In the genomic region with DNA sequence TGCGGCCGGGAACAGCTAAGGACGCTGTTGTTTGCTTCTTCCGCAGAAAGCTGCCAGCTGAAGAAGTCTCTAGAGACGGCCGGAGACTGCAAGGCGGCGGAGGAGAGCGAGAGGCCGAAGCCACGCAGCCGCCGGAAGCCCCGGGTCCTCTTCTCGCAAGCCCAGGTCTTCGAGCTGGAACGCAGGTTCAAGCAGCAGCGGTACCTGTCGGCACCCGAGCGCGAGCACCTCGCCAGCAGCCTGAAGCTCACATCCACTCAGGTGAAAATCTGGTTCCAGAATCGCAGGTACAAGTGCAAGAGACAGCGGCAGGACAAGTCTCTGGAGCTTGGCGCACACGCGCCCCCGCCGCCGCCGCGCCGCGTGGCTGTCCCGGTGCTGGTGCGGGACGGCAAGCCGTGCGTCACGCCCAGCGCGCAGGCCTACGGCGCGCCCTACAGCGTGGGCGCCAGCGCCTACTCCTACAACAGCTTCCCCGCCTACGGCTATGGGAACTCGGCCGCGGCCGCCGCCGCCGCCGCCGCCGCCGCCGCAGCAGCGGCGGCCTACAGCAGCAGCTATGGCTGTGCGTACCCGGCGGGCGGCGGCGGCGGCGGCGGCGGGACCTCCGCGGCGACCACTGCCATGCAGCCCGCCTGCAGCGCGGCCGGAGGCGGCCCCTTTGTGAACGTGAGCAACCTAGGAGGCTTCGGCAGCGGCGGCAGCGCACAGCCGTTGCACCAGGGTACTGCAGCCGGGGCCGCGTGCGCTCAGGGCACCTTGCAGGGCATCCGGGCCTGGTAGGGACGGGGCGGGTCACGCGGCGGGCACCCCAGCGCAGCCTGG, we compare ENCODE assay signal across 9 cellular contexts. TPM values are rescaled to one million over a fixed set of nuclear protein-coding genes. Genes with fewer than 3 reads are reported as not detected.
DNase-seq lines count a peak whose midpoint lies in the region; ATAC-seq, FAIRE-seq and TF ChIP-seq lines count a peak whose summit lies in the region.
"Had no signal": no experiment of that assay in that cellular context is flagged by ENCODE, and none has a peak within 500 bp of the region (broad histone marks: within the 10 kb centered on the region; RNA-seq: fewer than 3 reads in every experiment).

No MANE protein-coding gene starts in this region.

- H3K4me2 ChIP-seq in H9 (ENCODE audit: insufficient read depth, insufficient read length, low read length) (no peak overlapping the region), astrocyte (ENCODE audit: low read length) (peak overlapping the region; percentile 57)

- H3K27me3 Mint-ChIP-seq in H9 (ENCODE audit: low read depth), result peaks cover 98% of the 10 kb centered on the region
- H3K27me3 Mint-ChIP-seq in astrocyte (ENCODE audit: low read depth, unreplicated experiment), result peaks cover 85% of the 10 kb centered on the region

- H3K9ac ChIP-seq in H9 (ENCODE audit: extremely low read depth, insufficient read length, low read length), result no peak overlapping the region
- H3K9ac ChIP-seq in astrocyte (ENCODE audit: low read length), result no peak overlapping the region

- H3K14ac ChIP-seq in H9 (ENCODE audit: insufficient read depth, low read length), result no peak overlapping the region

- H2BK15ac ChIP-seq in H9 (ENCODE audit: low read depth, low read length), result no peak overlapping the region

- H3K9me3 Mint-ChIP-seq in H9 (peaks cover 0 to 11% of the 10 kb centered on the region in 2 experiments; a peak in 4 of 5 replicates), astrocyte (ENCODE audit: unreplicated experiment) (peaks cover 35% of the 10 kb centered on the region)

- H4K91ac ChIP-seq in H9 (ENCODE audit: insufficient read length, low read depth, low read length), result no peak overlapping the region

- no peak for FAIRE-seq in astrocyte (lab: Jason Lieb, UNC)

- no peak overlapping the region for H2BK20ac ChIP-seq in H9 (ENCODE audit: low read depth, low read length, poor library complexity, severe bottlenecking)

- no peaks in the 10 kb centered on the region for H3K79me1 ChIP-seq in H9 (ENCODE audit: insufficient read depth, low read depth, low read length, poor library complexity, severe bottlenecking)

- H3K23ac ChIP-seq in H9 (ENCODE audit: insufficient read length, low read depth, low read length), result no peak overlapping the region

- H3K27ac ChIP-seq in 22Rv1, result peak overlapping the region; percentile 50
- no peak overlapping the region for H3K27ac ChIP-seq in H9 (ENCODE audit: insufficient read length, low read depth, low read length)
- H3K27ac ChIP-seq in astrocyte (ENCODE audit: low read depth, low read length), result no peak overlapping the region
- H3K27ac ChIP-seq in mesodermal cell (ENCODE audit: low read depth, low read length, severe bottlenecking), result no peak overlapping the region

- H3K4ac ChIP-seq in H9 (ENCODE audit: low read depth, low read length), result no peak overlapping the region

- H4K20me1 ChIP-seq in H9 (ENCODE audit: control insufficient read depth, insufficient read depth, insufficient read length), result no peaks in the 10 kb centered on the region
- no peaks in the 10 kb centered on the region for H4K20me1 ChIP-seq in astrocyte (ENCODE audit: insufficient read depth, low read length)

- WGBS in H9 (ENCODE audit: extremely low coverage, insufficient read length, low lambda C conversion rate), result no CpG with 5 or more reads among the region's 100 CpGs
- WGBS in mesodermal cell (ENCODE audit: insufficient coverage in 2 of 2), 2 experiments, result 1% methylated on average over 62 to 99 of the region's 100 CpGs

- no peaks in the 10 kb centered on the region for H3K79me2 ChIP-seq in H9 (ENCODE audit: insufficient read depth, low read length)
- no peaks in the 10 kb centered on the region for H3K79me2 ChIP-seq in astrocyte (ENCODE audit: insufficient read depth, low read length)

- no peak overlapping the region for H3K18ac ChIP-seq in H9 (ENCODE audit: insufficient read length, low read depth, low read length)

- no peak overlapping the region for H2BK120ac ChIP-seq in H9 (ENCODE audit: low read depth, low read length, poor library complexity, severe bottlenecking)

- H2BK12ac ChIP-seq in H9 (ENCODE audit: insufficient read length, low read depth, low read length), result no peak overlapping the region

- H3K36me3 ChIP-seq in astrocyte (ENCODE audit: insufficient read depth, low read length) (no peaks in the 10 kb centered on the region), mesodermal cell (ENCODE audit: control insufficient read depth, insufficient read depth, low read length) (no peaks in the 10 kb centered on the region)

- no peak overlapping the region for H2BK5ac ChIP-seq in H9 (ENCODE audit: insufficient read length, low read length)

- H3K4me3 ChIP-seq in astrocyte (ENCODE audit: insufficient read depth, low read depth, low read length), result no peak overlapping the region
- H3K4me3 ChIP-seq in mesodermal cell (ENCODE audit: extremely low read depth, insufficient read depth, low read length, poor library complexity, severe bottlenecking), result peak overlapping the region; percentile 28

- H3K36me3 Mint-ChIP-seq in H9 (ENCODE audit: insufficient read depth in 1 of 3, low read depth in 3 of 3) (no peaks in the 10 kb centered on the region; a peak in 1 of 7 replicates), astrocyte (ENCODE audit: low read depth, unreplicated experiment) (peaks cover 12% of the 10 kb centered on the region)

- H3K56ac ChIP-seq in H9 (ENCODE audit: insufficient read length, low read depth, low read length), result no peak overlapping the region

- H2AK5ac ChIP-seq in H9 (ENCODE audit: insufficient read length, low read length), result no peak overlapping the region

- H3K23me2 ChIP-seq in H9 (ENCODE audit: insufficient read length, low read depth, low read length, poor library complexity, severe bottlenecking), result peaks cover 11% of the 10 kb centered on the region

- H3T11ph ChIP-seq in H9 (ENCODE audit: low read length), result no peak overlapping the region

- peak overlapping the region in 1 of 2 experiments; percentile 76; a peak in 2 of 5 replicates for H3K4me3 Mint-ChIP-seq in H9
- H3K4me3 Mint-ChIP-seq in astrocyte (ENCODE audit: unreplicated experiment), result no peak overlapping the region

- no peak overlapping the region for H4K5ac ChIP-seq in H9 (ENCODE audit: insufficient read length, low read depth, low read length)

- peak; percentile 15; the same call in 1 of the 2 replicates for TF ChIP-seq CTCF in 22Rv1 (IDR thresholded peaks at IDR 0.05)
- TF ChIP-seq CTCF in H9 (conservative IDR thresholded peaks at IDR 0.05), result no peak
- no peak for TF ChIP-seq CTCF in astrocyte (IDR thresholded peaks at IDR 0.05; ENCODE audit: insufficient read depth, low read depth, low read length)

- H3K4me1 ChIP-seq in H9 (ENCODE audit: insufficient read depth, low read length) (peaks cover 3% of the 10 kb centered on the region; the same call in 1 of the 2 replicates), astrocyte (ENCODE audit: insufficient read depth, low read length) (no peaks in the 10 kb centered on the region), mesodermal cell (ENCODE audit: control insufficient read depth, insufficient read depth, low read length, poor library complexity, severe bottlenecking) (peaks cover 22% of the 10 kb centered on the region)

- H3K4me1 Mint-ChIP-seq in H9, result peaks cover 30 to 61% of the 10 kb centered on the region in 2 experiments
- H3K4me1 Mint-ChIP-seq in astrocyte (ENCODE audit: low read depth, unreplicated experiment), result no peaks in the 10 kb centered on the region

- no peak overlapping the region for H4K8ac ChIP-seq in H9 (replicated peaks; ENCODE audit: insufficient read length, low read depth, low read length)

- H3K9me3 ChIP-seq in H9 (ENCODE audit: control insufficient read depth, low read depth, low read length) (no peaks in the 10 kb centered on the region), astrocyte (ENCODE audit: insufficient read depth, low read depth, low read length) (peaks cover 24% of the 10 kb centered on the region), mesodermal cell (ENCODE audit: control insufficient read depth, low read length) (no peaks in the 10 kb centered on the region)

- H3K27me3 ChIP-seq in H9 (ENCODE audit: insufficient read depth, low read length) (peaks cover 97% of the 10 kb centered on the region), astrocyte (ENCODE audit: insufficient read depth, low read length) (peaks cover 95% of the 10 kb centered on the region)

- H3K27ac Mint-ChIP-seq in H9 (peak overlapping the region in 1 of 3 experiments; percentile 91; a peak in 1 of 7 replicates), astrocyte (ENCODE audit: unreplicated experiment) (no peak overlapping the region)

- peak; percentile 58 for DNase-seq in H9
- no peak for DNase-seq in astrocyte (ENCODE audit: low read depth)
- no peak for DNase-seq in NCI-H526 treated with DMSO at 0.1 percent for 48 hours (lab: John Stamatoyannopoulos, UW)
- DNase-seq in OCI-M1 (lab: John Stamatoyannopoulos, UW), result no peak

- no peak overlapping the region for H2AFZ ChIP-seq in H9 (ENCODE audit: low read length)
- no peak overlapping the region for H2AFZ ChIP-seq in astrocyte (ENCODE audit: low read depth, low read length)

- ATAC-seq in GM19463 (IDR thresholded peaks at IDR 0.05; ENCODE audit: unreplicated experiment), result no peak
- no peak for ATAC-seq in GM19023 (IDR thresholded peaks at IDR 0.05; ENCODE audit: unreplicated experiment)

RNA-seq across cellular contexts. Expression of a gene that starts 2.4 kb away (rescaled TPM):
- total RNA-seq in H9 (2021) (not detected in 2 replicates), astrocyte (not detected in 2 replicates)
- 0.41 TPM for polyA plus RNA-seq in mesodermal cell (2013, experiment 1 of 2)
- polyA plus RNA-seq in mesodermal cell (2013, experiment 2 of 2), result 0.61 TPM
- total RNA-seq: activated CD8-positive, alpha-beta memory T cell treated with anti-CD3 and anti-CD28 coated beads for 36 hours had no signal
